Comparison of ENCODE assay signal across 1 cellular context in the genomic region with DNA sequence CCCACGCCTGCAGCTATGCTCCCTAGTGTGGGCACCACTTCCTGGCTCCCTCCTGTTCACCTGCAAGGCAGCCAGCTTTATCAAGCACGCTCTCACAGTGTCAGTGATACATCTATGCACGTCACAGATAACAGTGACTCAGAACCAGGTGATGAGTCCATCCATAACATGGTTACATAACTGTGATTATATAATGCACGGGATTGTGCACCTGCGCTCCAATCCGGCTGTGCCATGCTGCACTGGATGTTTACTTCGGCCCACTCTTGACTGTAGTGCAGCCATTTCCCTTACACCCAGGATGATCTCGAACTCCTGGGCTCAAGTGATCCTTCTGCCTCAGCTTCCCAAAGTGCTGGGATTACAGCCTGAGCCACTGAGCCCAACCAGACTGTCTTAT.
TF ChIP-seq lines count a peak whose summit lies in the region.

No MANE protein-coding gene starts in this region.

TF ChIP-seq in K562, 482 proteins besides CTCF, POLR2A, EP300 and RAD21:
- TF ChIP-seq, protein P1, sequence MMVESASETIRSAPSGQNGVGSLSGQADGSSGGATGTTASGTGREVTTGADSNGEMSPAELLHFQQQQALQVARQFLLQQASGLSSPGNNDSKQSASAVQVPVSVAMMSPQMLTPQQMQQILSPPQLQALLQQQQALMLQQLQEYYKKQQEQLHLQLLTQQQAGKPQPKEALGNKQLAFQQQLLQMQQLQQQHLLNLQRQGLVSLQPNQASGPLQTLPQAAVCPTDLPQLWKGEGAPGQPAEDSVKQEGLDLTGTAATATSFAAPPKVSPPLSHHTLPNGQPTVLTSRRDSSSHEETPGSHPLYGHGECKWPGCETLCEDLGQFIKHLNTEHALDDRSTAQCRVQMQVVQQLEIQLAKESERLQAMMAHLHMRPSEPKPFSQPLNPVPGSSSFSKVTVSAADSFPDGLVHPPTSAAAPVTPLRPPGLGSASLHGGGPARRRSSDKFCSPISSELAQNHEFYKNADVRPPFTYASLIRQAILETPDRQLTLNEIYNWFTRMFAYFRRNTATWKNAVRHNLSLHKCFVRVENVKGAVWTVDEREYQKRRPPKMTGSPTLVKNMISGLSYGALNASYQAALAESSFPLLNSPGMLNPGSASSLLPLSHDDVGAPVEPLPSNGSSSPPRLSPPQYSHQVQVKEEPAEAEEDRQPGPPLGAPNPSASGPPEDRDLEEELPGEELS (CRISPR knock-in tag; IDR thresholded peaks at IDR 0.05; ENCODE audit: borderline replicate concordance): no peak
- TF ChIP-seq BRD4 (IDR thresholded peaks at IDR 0.05): no peak
- no peak for TF ChIP-seq ZNF146 (CRISPR knock-in tag; IDR thresholded peaks at IDR 0.05; ENCODE audit: unreplicated experiment)
- TF ChIP-seq POLR2G (IDR thresholded peaks at IDR 0.05; ENCODE audit: low read depth, low read length): no peak
- TF ChIP-seq FUS (optimal IDR thresholded peaks at IDR 0.05; ENCODE audit: low read depth, low read length): no peak
- TF ChIP-seq POLR2B (IDR thresholded peaks at IDR 0.05; ENCODE audit: low read depth, partially characterized antibody): no peak
- TF ChIP-seq ILK (tag; IDR thresholded peaks at IDR 0.05; ENCODE audit: borderline replicate concordance, low read depth): no peak
- TF ChIP-seq CBX3 (IDR thresholded peaks at IDR 0.05; ENCODE audit: borderline replicate concordance in 1 of 2, low read length in 2 of 2): peak in 1 of 2 experiments; percentile 51; a peak in 1 of 3 replicates
- no peak for TF ChIP-seq ZNF589 (CRISPR knock-in tag; IDR thresholded peaks at IDR 0.05; ENCODE audit: low read depth)
- TF ChIP-seq, protein P2, sequence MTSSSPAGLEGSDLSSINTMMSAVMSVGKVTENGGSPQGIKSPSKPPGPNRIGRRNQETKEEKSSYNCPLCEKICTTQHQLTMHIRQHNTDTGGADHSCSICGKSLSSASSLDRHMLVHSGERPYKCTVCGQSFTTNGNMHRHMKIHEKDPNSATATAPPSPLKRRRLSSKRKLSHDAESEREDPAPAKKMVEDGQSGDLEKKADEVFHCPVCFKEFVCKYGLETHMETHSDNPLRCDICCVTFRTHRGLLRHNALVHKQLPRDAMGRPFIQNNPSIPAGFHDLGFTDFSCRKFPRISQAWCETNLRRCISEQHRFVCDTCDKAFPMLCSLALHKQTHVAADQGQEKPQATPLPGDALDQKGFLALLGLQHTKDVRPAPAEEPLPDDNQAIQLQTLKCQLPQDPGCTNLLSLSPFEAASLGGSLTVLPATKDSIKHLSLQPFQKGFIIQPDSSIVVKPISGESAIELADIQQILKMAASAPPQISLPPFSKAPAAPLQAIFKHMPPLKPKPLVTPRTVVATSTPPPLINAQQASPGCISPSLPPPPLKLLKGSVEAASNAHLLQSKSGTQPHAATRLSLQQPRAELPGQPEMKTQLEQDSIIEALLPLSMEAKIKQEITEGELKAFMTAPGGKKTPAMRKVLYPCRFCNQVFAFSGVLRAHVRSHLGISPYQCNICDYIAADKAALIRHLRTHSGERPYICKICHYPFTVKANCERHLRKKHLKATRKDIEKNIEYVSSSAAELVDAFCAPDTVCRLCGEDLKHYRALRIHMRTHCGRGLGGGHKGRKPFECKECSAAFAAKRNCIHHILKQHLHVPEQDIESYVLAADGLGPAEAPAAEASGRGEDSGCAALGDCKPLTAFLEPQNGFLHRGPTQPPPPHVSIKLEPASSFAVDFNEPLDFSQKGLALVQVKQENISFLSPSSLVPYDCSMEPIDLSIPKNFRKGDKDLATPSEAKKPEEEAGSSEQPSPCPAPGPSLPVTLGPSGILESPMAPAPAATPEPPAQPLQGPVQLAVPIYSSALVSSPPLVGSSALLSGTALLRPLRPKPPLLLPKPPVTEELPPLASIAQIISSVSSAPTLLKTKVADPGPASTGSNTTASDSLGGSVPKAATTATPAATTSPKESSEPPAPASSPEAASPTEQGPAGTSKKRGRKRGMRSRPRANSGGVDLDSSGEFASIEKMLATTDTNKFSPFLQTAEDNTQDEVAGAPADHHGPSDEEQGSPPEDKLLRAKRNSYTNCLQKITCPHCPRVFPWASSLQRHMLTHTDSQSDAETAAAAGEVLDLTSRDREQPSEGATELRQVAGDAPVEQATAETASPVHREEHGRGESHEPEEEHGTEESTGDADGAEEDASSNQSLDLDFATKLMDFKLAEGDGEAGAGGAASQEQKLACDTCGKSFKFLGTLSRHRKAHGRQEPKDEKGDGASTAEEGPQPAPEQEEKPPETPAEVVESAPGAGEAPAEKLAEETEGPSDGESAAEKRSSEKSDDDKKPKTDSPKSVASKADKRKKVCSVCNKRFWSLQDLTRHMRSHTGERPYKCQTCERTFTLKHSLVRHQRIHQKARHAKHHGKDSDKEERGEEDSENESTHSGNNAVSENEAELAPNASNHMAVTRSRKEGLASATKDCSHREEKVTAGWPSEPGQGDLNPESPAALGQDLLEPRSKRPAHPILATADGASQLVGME (CRISPR knock-in tag; IDR thresholded peaks at IDR 0.05): no peak
- TF ChIP-seq, protein P3, sequence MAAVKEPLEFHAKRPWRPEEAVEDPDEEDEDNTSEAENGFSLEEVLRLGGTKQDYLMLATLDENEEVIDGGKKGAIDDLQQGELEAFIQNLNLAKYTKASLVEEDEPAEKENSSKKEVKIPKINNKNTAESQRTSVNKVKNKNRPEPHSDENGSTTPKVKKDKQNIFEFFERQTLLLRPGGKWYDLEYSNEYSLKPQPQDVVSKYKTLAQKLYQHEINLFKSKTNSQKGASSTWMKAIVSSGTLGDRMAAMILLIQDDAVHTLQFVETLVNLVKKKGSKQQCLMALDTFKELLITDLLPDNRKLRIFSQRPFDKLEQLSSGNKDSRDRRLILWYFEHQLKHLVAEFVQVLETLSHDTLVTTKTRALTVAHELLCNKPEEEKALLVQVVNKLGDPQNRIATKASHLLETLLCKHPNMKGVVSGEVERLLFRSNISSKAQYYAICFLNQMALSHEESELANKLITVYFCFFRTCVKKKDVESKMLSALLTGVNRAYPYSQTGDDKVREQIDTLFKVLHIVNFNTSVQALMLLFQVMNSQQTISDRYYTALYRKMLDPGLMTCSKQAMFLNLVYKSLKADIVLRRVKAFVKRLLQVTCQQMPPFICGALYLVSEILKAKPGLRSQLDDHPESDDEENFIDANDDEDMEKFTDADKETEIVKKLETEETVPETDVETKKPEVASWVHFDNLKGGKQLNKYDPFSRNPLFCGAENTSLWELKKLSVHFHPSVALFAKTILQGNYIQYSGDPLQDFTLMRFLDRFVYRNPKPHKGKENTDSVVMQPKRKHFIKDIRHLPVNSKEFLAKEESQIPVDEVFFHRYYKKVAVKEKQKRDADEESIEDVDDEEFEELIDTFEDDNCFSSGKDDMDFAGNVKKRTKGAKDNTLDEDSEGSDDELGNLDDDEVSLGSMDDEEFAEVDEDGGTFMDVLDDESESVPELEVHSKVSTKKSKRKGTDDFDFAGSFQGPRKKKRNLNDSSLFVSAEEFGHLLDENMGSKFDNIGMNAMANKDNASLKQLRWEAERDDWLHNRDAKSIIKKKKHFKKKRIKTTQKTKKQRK (IDR thresholded peaks at IDR 0.05; ENCODE audit: borderline replicate concordance, low read depth, low read length): peak; percentile 57; the same call in 1 of the 2 replicates
- TF ChIP-seq HSF4 (CRISPR knock-in tag; IDR thresholded peaks at IDR 0.05; ENCODE audit: borderline replicate concordance): no peak
- TF ChIP-seq ZBTB17 (CRISPR knock-in tag; IDR thresholded peaks at IDR 0.05): no peak
- TF ChIP-seq CBX5 (IDR thresholded peaks at IDR 0.05; ENCODE audit: borderline replicate concordance, low read depth): 0 out of 2 replicates have a peak, but pooled peaks have one; percentile 26
- TF ChIP-seq GTF2A2 (tag; IDR thresholded peaks at IDR 0.05): no peak
- TF ChIP-seq FOXK2 (conservative IDR thresholded peaks at IDR 0.05 in 1 of 2, IDR thresholded peaks at IDR 0.05 in 1 of 2; ENCODE audit: low read depth in 2 of 2): no peak
- TF ChIP-seq RUNX1 (IDR thresholded peaks at IDR 0.05; ENCODE audit: low read depth): no peak
- TF ChIP-seq ZNF57 (CRISPR knock-in tag; IDR thresholded peaks at IDR 0.05): no peak
- no peak for TF ChIP-seq ZNF408 (CRISPR knock-in tag; IDR thresholded peaks at IDR 0.05; ENCODE audit: low read depth)
- no peak for TF ChIP-seq EGR1 (conservative IDR thresholded peaks at IDR 0.05)
TF ChIP-seq in K562: peak in this region for 3.
